Comparison of ENCODE assay signal across 8 cellular contexts in the genomic region with DNA sequence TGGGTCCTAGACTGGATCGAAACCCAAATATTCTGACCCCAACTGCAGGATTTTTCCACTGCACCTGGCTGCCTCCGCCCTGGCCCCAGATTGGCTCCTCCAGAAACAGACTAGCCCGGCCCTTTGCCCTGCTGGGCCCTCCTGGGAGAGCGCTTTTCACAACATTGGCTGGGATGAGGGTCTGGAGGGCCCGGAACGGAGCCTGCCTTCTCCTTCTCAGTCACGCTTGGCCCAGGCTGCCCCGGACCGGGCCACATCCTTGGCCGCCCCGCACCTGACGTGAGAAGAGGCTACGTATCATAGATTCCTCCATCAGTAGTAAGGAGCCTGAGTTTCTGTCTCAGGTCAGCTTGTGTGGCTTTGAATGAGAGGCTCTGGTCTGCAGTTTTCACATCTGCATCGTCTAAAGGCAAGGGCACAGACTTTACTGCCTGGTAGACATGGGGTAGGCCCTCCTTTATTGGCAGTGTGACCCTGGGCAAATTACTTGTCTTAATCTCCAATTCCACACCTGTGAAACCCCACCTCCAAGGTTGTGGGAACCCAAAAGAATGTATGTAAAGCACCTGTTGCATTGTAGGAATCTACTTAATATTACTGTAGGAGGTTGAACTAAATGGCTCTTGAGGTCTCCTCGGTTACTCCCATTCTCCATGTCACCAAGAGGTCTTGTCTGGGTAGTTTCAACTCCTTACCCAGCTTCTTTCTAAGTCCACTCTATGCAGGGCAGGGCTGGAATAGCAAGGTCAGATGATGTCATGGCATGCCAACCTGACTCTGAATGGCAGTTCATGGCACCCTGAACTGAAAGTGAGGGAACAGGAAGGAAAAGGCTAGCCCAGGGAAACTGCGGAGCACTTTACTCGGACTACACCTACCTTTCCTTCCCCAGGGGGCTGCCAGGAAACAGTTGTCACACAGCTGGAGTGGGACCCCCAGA. TPM values are rescaled to one million over a fixed set of nuclear protein-coding genes. Genes with fewer than 3 reads are reported as not detected.
DNase-seq lines count a peak whose midpoint lies in the region; ATAC-seq and TF ChIP-seq lines count a peak whose summit lies in the region.

No MANE protein-coding gene starts in this region.

- H3K4me3 ChIP-seq in IMR-90 (ENCODE audit: insufficient read depth, low read depth, low read length) (peak overlapping the region; percentile 43), subcutaneous abdominal adipose tissue (ENCODE audit: low read depth in 1 of 5, low read length in 5 of 5) (peak overlapping the region; percentile 80 to 90 (median 82))

- no peak for TF ChIP-seq RAD21 in IMR-90 (IDR thresholded peaks at IDR 0.05; ENCODE audit: low read length)

- H3K18ac ChIP-seq in IMR-90 (ENCODE audit: low read depth, low read length) = peak overlapping the region; percentile 88; the same call in 1 of the 2 replicates

- H3K9ac ChIP-seq in IMR-90 (ENCODE audit: low read depth, low read length) (peak overlapping the region; percentile 53), subcutaneous abdominal adipose tissue (ENCODE audit: low read length in 5 of 5) (peak overlapping the region; percentile 75 to 94 (median 85))

- H2BK15ac ChIP-seq in IMR-90 (ENCODE audit: low read depth, low read length) = peak overlapping the region; percentile 59; the same call in 2 of the 3 replicates

- peak overlapping the region; percentile 84 for H4K91ac ChIP-seq in IMR-90 (ENCODE audit: insufficient read depth, low read depth, low read length)

- H3K4me1 Mint-ChIP-seq in brain = peaks cover 52% of the 10 kb centered on the region

- H3K27ac Mint-ChIP-seq in brain = peak overlapping the region; percentile 83 to 97 (median 96)

- intact Hi-C loops in Right ventricle myocardium inferior (cut with DNase I) (loop anchor here (2.0 kb wide), 1 partner anchor 53 kb away; the partner anchor contains the start of gene PSMD3), cardiac septum (cut with DNase I) (loop anchor here (1.0 to 2.0 kb wide), 2 partner anchors 25 to 52 kb away; partner anchors contain the start of gene PSMD3), IMR-90 (cut with micrococcal nuclease) (loop anchor here (2.0 kb wide), 1 partner anchor 25 kb away; no protein-coding TSS in a partner anchor)

- H3K4me1 ChIP-seq in IMR-90 (ENCODE audit: control insufficient read depth, insufficient read depth, low read length) = peaks cover 41% of the 10 kb centered on the region
- peaks cover 18 to 60% (median 58%) of the 10 kb centered on the region in 5 donors for H3K4me1 ChIP-seq in subcutaneous abdominal adipose tissue (ENCODE audit: control insufficient read depth in 5 of 5, insufficient read depth in 5 of 5, low read length in 5 of 5)

- H2AK5ac ChIP-seq in IMR-90 (ENCODE audit: low read depth, low read length) = peak overlapping the region; percentile 80

- peak overlapping the region; percentile 30 to 95 for H4K8ac ChIP-seq in IMR-90 (ENCODE audit: low read depth in 2 of 2, low read length in 2 of 2)

- WGBS in IMR-90 (ENCODE audit: extremely low coverage in 2 of 2, insufficient read length in 1 of 2), 2 experiments = 34% methylated on average over 6 of the region's 17 CpGs; no CpG with 5 or more reads in 1 of the 2 experiments

- H2AK9ac ChIP-seq in IMR-90 (replicated peaks; ENCODE audit: low read depth, low read length, poor library complexity) = peak overlapping the region; percentile 88

- in situ Hi-C loops in IMR-90 (cut with MboI; ENCODE audit: low sequenced_read_pairs) = no loop called here

- peak overlapping the region; percentile 90 to 95 (median 93) for H3K4me3 Mint-ChIP-seq in brain

- no peaks in the 10 kb centered on the region for H3K9me3 Mint-ChIP-seq in brain

- peak; percentile 81 for DNase-seq in Right ventricle myocardium inferior (ENCODE audit: missing footprints)
- DNase-seq in cardiac septum (ENCODE audit: low spot score) = no peak
- no peak for DNase-seq in IMR-90
- DNase-seq in kidney tubule cell (ENCODE audit: low spot score) = peak; percentile 66
- DNase-seq in cerebellar nuclear complex (lab: John Stamatoyannopoulos, UW) = no peak
- no peak for DNase-seq in stimulated activated naive CD4-positive, alpha-beta T cell (lab: John Stamatoyannopoulos, UW)

- H3K4me2 ChIP-seq in IMR-90 (ENCODE audit: low read depth, low read length) = peak overlapping the region; percentile 77

- peaks cover 50% of the 10 kb centered on the region for H4K20me1 ChIP-seq in IMR-90 (ENCODE audit: insufficient read depth, low read length)

- peak overlapping the region; percentile 91 for H3K23ac ChIP-seq in IMR-90 (ENCODE audit: low read depth, low read length)

- H2BK120ac ChIP-seq in IMR-90 (ENCODE audit: low read depth, low read length) = peak overlapping the region; percentile 89

- peak overlapping the region; percentile 92 for H3K14ac ChIP-seq in IMR-90 (replicated peaks; ENCODE audit: low read depth, low read length)

- H2BK20ac ChIP-seq in IMR-90 (ENCODE audit: low read depth, low read length) = peak overlapping the region; percentile 94

- H4K5ac ChIP-seq in IMR-90 (ENCODE audit: low read depth, low read length) = peak overlapping the region; percentile 82

- H3K4ac ChIP-seq in IMR-90 (ENCODE audit: low read depth, low read length) = peak overlapping the region; percentile 94

- H3K9me1 ChIP-seq in IMR-90 (ENCODE audit: insufficient read depth, low read length) = peaks cover 20% of the 10 kb centered on the region

- peak overlapping the region; percentile 76 for H3K56ac ChIP-seq in IMR-90 (ENCODE audit: extremely low read depth, insufficient read depth, low read length)

- peaks cover 2% of the 10 kb centered on the region for H3K36me3 Mint-ChIP-seq in brain

- no peak for TF ChIP-seq POLR2A in IMR-90 (IDR thresholded peaks at IDR 0.05; ENCODE audit: low read depth, low read length)

- H3K36me3 ChIP-seq in IMR-90 (ENCODE audit: control insufficient read depth, insufficient read depth, low read length) = peaks cover 9% of the 10 kb centered on the region; the same call in 1 of the 2 replicates
- peaks cover 0 to 9% (median 9%) of the 10 kb centered on the region in 5 donors for H3K36me3 ChIP-seq in subcutaneous abdominal adipose tissue (ENCODE audit: control insufficient read depth in 5 of 5, insufficient read depth in 5 of 5, low read length in 5 of 5)

- peaks cover 15% of the 10 kb centered on the region for H3K27me3 Mint-ChIP-seq in brain

- POLR2A ChIA-PET in IMR-90 (lab: Charles Lee; ENCODE audit: unreplicated experiment) = no interaction called here

- H3K79me1 ChIP-seq in IMR-90 (ENCODE audit: low read depth in 1 of 2, low read length in 2 of 2) = peaks cover 8 to 52% of the 10 kb centered on the region in 2 experiments; a peak in 3 of 4 replicates

- H3K9me3 ChIP-seq in IMR-90 (ENCODE audit: control insufficient read depth, insufficient read depth, low read length) (no peaks in the 10 kb centered on the region), subcutaneous abdominal adipose tissue (ENCODE audit: control insufficient read depth in 5 of 5, low read length in 5 of 5) (no peaks in the 10 kb centered on the region)

- H3K27me3 ChIP-seq in IMR-90 (ENCODE audit: control insufficient read depth, insufficient read depth, low read length) (no peaks in the 10 kb centered on the region), subcutaneous abdominal adipose tissue (ENCODE audit: control insufficient read depth in 5 of 5, insufficient read depth in 4 of 5, low read length in 5 of 5) (no peaks in the 10 kb centered on the region)

- H2AFZ ChIP-seq in IMR-90 (replicated peaks; ENCODE audit: low read length, poor library complexity) = peak overlapping the region; percentile 91

- H2BK5ac ChIP-seq in IMR-90 (ENCODE audit: low read depth, low read length, poor library complexity, severe bottlenecking) = peak overlapping the region; percentile 99

- CTCF ChIA-PET in IMR-90 (lab: Yijun Ruan, JAX) = no interaction called here

- H3K27ac ChIP-seq in IMR-90 (ENCODE audit: insufficient read depth, low read length) (peak overlapping the region; percentile 25), subcutaneous abdominal adipose tissue (ENCODE audit: low read depth, low read length) (peak overlapping the region; percentile 97)

- dilution Hi-C loops in IMR-90 (cut with HindIII; ENCODE audit: low sequenced_read_pairs, unreplicated experiment) = no loop called here

- peak; percentile 56 for ATAC-seq in Right ventricle myocardium inferior
- no peak for ATAC-seq in IMR-90 (ENCODE audit: low read depth)

- BruUV-seq in IMR-90 (replicated peaks; lab: Mats Ljungman, UMichigan) = no TSS peak

- TF ChIP-seq CTCF in IMR-90 (conservative IDR thresholded peaks at IDR 0.05; ENCODE audit: low read depth, low read length) (no peak), brain (conservative IDR thresholded peaks at IDR 0.05) (no peak)

RNA-seq across cellular contexts. Expression of gene LRRC3C, which starts 0.7 kb away (rescaled TPM):
- total RNA-seq in Right ventricle myocardium inferior = not detected
- total RNA-seq in cardiac septum = not detected
- not detected in 2 replicates for total RNA-seq in IMR-90 (2012; rRNA removed)
- polyA plus RNA-seq in IMR-90 (2012; rRNA removed) = not detected in 2 replicates
- polyA plus RNA-seq in IMR-90 (2012; cell fraction: cytosol; rRNA removed) = not detected in 2 replicates
- polyA plus RNA-seq in IMR-90 (2012; cell fraction: nucleus; rRNA removed; ENCODE audit: low replicate concordance) = 0.08 TPM in 1 of 2 replicates, not detected in the other
- not detected for polyA plus RNA-seq in brain (ENCODE audit: insufficient read depth, low read depth, low replicate concordance)

RNA-seq across cellular contexts. Expression of gene ORMDL3, which starts 0.8 kb away (rescaled TPM):
- total RNA-seq in Right ventricle myocardium inferior (34.7 TPM), cardiac septum (104 TPM), IMR-90 (2012; rRNA removed) (45.7 and 46.4 TPM in 2 replicates)
- polyA plus RNA-seq in IMR-90 (2012; rRNA removed) (68.9 and 78.6 TPM in 2 replicates), brain (ENCODE audit: insufficient read depth, low read depth, low replicate concordance) (138 TPM)
- 39.3 and 55.4 TPM in 2 replicates for polyA plus RNA-seq in IMR-90 (2012; cell fraction: cytosol; rRNA removed)
- 38.2 and 43.6 TPM in 2 replicates for polyA plus RNA-seq in IMR-90 (2012; cell fraction: nucleus; rRNA removed; ENCODE audit: low replicate concordance)

RNA-seq across cellular contexts. Expression of gene GSDMB, which starts 9.8 kb away (rescaled TPM):
- total RNA-seq in Right ventricle myocardium inferior (2.1 TPM), cardiac septum (7.8 TPM), IMR-90 (2012; rRNA removed) (1.4 and 1.7 TPM in 2 replicates)
- polyA plus RNA-seq in IMR-90 (2012; rRNA removed) (5.1 and 7.5 TPM in 2 replicates), brain (ENCODE audit: insufficient read depth, low read depth, low replicate concordance) (2.8 TPM)
- polyA plus RNA-seq in IMR-90 (2012; cell fraction: cytosol; rRNA removed) = 0.49 and 1.2 TPM in 2 replicates
- polyA plus RNA-seq in IMR-90 (2012; cell fraction: nucleus; rRNA removed; ENCODE audit: low replicate concordance) = 30.8 and 104 TPM in 2 replicates

RNA-seq across cellular contexts. Expression of gene GSDMA, which starts 34.6 kb away (rescaled TPM):
- total RNA-seq in Right ventricle myocardium inferior (1.4 TPM), cardiac septum (0.48 TPM), IMR-90 (2012; rRNA removed) (not detected in 2 replicates)
- polyA plus RNA-seq in IMR-90 (2012; rRNA removed) (0.04 TPM in 1 of 2 replicates, not detected in the other), brain (ENCODE audit: insufficient read depth, low read depth, low replicate concordance) (not detected)
- polyA plus RNA-seq in IMR-90 (2012; cell fraction: cytosol; rRNA removed) = not detected in 2 replicates
- polyA plus RNA-seq in IMR-90 (2012; cell fraction: nucleus; rRNA removed; ENCODE audit: low replicate concordance) = not detected in 2 replicates

RNA-seq across cellular contexts. Expression of gene PSMD3, which starts 52.4 kb away (rescaled TPM):
- total RNA-seq in Right ventricle myocardium inferior = 86.9 TPM
- 85.2 TPM for total RNA-seq in cardiac septum
- 123 and 125 TPM in 2 replicates for total RNA-seq in IMR-90 (2012; rRNA removed)
- 154 and 155 TPM in 2 replicates for polyA plus RNA-seq in IMR-90 (2012; rRNA removed)
- polyA plus RNA-seq in IMR-90 (2012; cell fraction: cytosol; rRNA removed) = 69.3 and 125 TPM in 2 replicates
- 121 and 167 TPM in 2 replicates for polyA plus RNA-seq in IMR-90 (2012; cell fraction: nucleus; rRNA removed; ENCODE audit: low replicate concordance)
- 166 TPM for polyA plus RNA-seq in brain (ENCODE audit: insufficient read depth, low read depth, low replicate concordance)

Comparison
In these comparisons a context has a peak if more than half of its experiments do, and no peak if none do; other contexts are left out.
1. DNase-seq: peak in Right ventricle myocardium inferior (single experiment) and kidney tubule cell (single experiment); none in cardiac septum (single experiment), IMR-90 (single experiment), cerebellar nuclear complex (0 of 2) and stimulated activated naive CD4-positive, alpha-beta T cell (0 of 6).